16 cellular contexts compared by ENCODE assay signal in genomic region chrX:1564750-1565683, GRCh38. TPM values are rescaled to one million over a fixed set of nuclear protein-coding genes. Genes with fewer than 3 reads are reported as not detected.
DNase-seq lines count a peak whose midpoint lies in the region; ATAC-seq, FAIRE-seq and TF ChIP-seq lines count a peak whose summit lies in the region.
"Had no signal": no experiment of that assay in that cellular context is flagged by ENCODE, and none has a peak within 500 bp of the region (broad histone marks: within the 10 kb centered on the region; RNA-seq: fewer than 3 reads in every experiment).

No MANE protein-coding gene starts in this region.

- H3F3A ChIP-seq in MM.1S (ENCODE audit: insufficient read depth, low read length), result no peaks in the 10 kb centered on the region

- H3K4me1 Mint-ChIP-seq in CD4-positive, alpha-beta memory T cell, result peaks cover 31 to 68% (median 50%) of the 10 kb centered on the region in 4 donors
- peaks cover 33% of the 10 kb centered on the region for H3K4me1 Mint-ChIP-seq in activated T-helper 2 cell treated with anti-CD3 and anti-CD28 coated beads, Interferon-gamma antibody, Interleukin-2, Interleukin-4, amounts not matched to agents 10 μg/mL and 5 μg/mL and 100 μg/mL, durations not matched to agents 14 hours and 24 hours and 36 hours (ENCODE audit: low read depth)

- no peak for TF ChIP-seq RAD21 in HepG2 (CRISPR knock-in tag; IDR thresholded peaks at IDR 0.05)

- H3K36me3 Mint-ChIP-seq in CD4-positive, alpha-beta memory T cell, result peaks cover 0 to 3% of the 10 kb centered on the region in 2 donors
- H3K36me3 Mint-ChIP-seq in activated T-helper 2 cell treated with anti-CD3 and anti-CD28 coated beads, Interferon-gamma antibody, Interleukin-2, Interleukin-4, amounts not matched to agents 10 μg/mL and 5 μg/mL and 100 μg/mL, durations not matched to agents 14 hours and 24 hours and 36 hours (ENCODE audit: low read depth), result peaks cover 4% of the 10 kb centered on the region

- H3K79me2 ChIP-seq in MM.1S (ENCODE audit: low read length) (no peaks in the 10 kb centered on the region), HepG2 (ENCODE audit: insufficient read depth, low read length) (no peaks in the 10 kb centered on the region)

- H3K4me2 ChIP-seq in MM.1S (ENCODE audit: low read depth, low read length) (peak overlapping the region; percentile 46; the same call in 1 of the 2 replicates), HepG2 (ENCODE audit: low read depth, low read length) (no peak overlapping the region)

- DNase-seq in CD4-positive, alpha-beta memory T cell, result no peak
- DNase-seq in MM.1S (no peak), COLO668 (lab: John Stamatoyannopoulos, UW; ENCODE audit: unreplicated experiment) (no peak), tibial artery (no peak), NCI-H1694 treated with DMSO at 0.1 percent for 48 hours (lab: John Stamatoyannopoulos, UW) (no peak), HepG2 (ENCODE audit: low spot score) (no peak)
- peak; percentile 8 for DNase-seq in activated T-helper 2 cell treated with anti-CD3 and anti-CD28 coated beads, Interferon-gamma antibody, Interleukin-2, Interleukin-4, amounts not matched to agents 10 μg/mL and 5 μg/mL and 100 μg/mL, durations not matched to agents 14 hours and 24 hours and 36 hours (ENCODE audit: low spot score)
- DNase-seq: activated CD4-positive, alpha-beta T cell treated with anti-CD3 and anti-CD28 coated beads, Interleukin-2, amount 50 U/mL, for 4 hours; amygdala; GOT3; hippocampal formation; psoas muscle; Right ventricle myocardium superior had no signal

- no peak for TF ChIP-seq POLR2A in HepG2 (IDR thresholded peaks at IDR 0.05; ENCODE audit: insufficient read depth in 1 of 2, low read depth in 2 of 2, low read length in 2 of 2)

- H3K9me3 Mint-ChIP-seq in CD4-positive, alpha-beta memory T cell, result peaks cover 0 to 5% (median under 1%) of the 10 kb centered on the region in 8 donors
- H3K9me3 Mint-ChIP-seq in activated T-helper 2 cell treated with anti-CD3 and anti-CD28 coated beads, Interferon-gamma antibody, Interleukin-2, Interleukin-4, amounts not matched to agents 10 μg/mL and 5 μg/mL and 100 μg/mL, durations not matched to agents 14 hours and 24 hours and 36 hours, result peaks cover 4% of the 10 kb centered on the region

- H3K9me2 ChIP-seq in MM.1S (replicated peaks; ENCODE audit: insufficient read depth, low read length), result no peaks in the 10 kb centered on the region

- in situ Hi-C loops in HepG2 (cut with HindIII; ENCODE audit: extremely low pct_ligation_motif_present, low pct_unique_long_range_greater_than_20kb), result no loop called here

- TF ChIP-seq EP300 in HepG2 (IDR thresholded peaks at IDR 0.05; ENCODE audit: low read depth in 2 of 2, low read length in 2 of 2) (no peak), HepG2 (CRISPR knock-in tag; IDR thresholded peaks at IDR 0.05; ENCODE audit: borderline replicate concordance) (no peak)

- no peak overlapping the region for H3K4me3 ChIP-seq in CD4-positive, alpha-beta memory T cell (ENCODE audit: low read length in 2 of 2)
- H3K4me3 ChIP-seq in MM.1S (ENCODE audit: low read length), result peak overlapping the region; percentile 11; the same call in 1 of the 2 replicates
- no peak overlapping the region for H3K4me3 ChIP-seq in tibial artery
- H3K4me3 ChIP-seq in HepG2 (replicated peaks in 1 of 3; ENCODE audit: insufficient read depth in 1 of 3, low read depth in 2 of 3, low read length in 3 of 3), result no peak overlapping the region
- H3K4me3 ChIP-seq: psoas muscle, vagina had no signal

- H3K4me1 ChIP-seq in CD4-positive, alpha-beta memory T cell (ENCODE audit: insufficient read depth, low read length), result peaks cover 52% of the 10 kb centered on the region
- H3K4me1 ChIP-seq in MM.1S (ENCODE audit: low read length) (0 out of 2 replicates have a peak, but pooled peaks cover 4% of the 10 kb centered on the region), tibial artery (no peaks in the 10 kb centered on the region), HepG2 (ENCODE audit: insufficient read depth, low read length) (no peaks in the 10 kb centered on the region)
- H3K4me1 ChIP-seq: psoas muscle, vagina had no signal

- intact Hi-C loops in CD4-positive, alpha-beta memory T cell (cut with micrococcal nuclease), result no loop called here
- intact Hi-C loops in activated T-helper 2 cell treated with anti-CD3 and anti-CD28 coated beads, Interferon-gamma antibody, Interleukin-2, Interleukin-4, amounts not matched to agents 10 μg/mL and 5 μg/mL and 100 μg/mL, durations not matched to agents 14 hours and 24 hours and 36 hours (cut with micrococcal nuclease), result no loop called here
- intact Hi-C loops in tibial artery (cut with DNase I; ENCODE audit: low total_unique reads) (no loop called here), HepG2 (cut with micrococcal nuclease; ENCODE audit: unreplicated experiment) (no loop called here)

- no peaks in the 10 kb centered on the region for H3K27me3 Mint-ChIP-seq in CD4-positive, alpha-beta memory T cell
- peaks cover 6% of the 10 kb centered on the region for H3K27me3 Mint-ChIP-seq in activated T-helper 2 cell treated with anti-CD3 and anti-CD28 coated beads, Interferon-gamma antibody, Interleukin-2, Interleukin-4, amounts not matched to agents 10 μg/mL and 5 μg/mL and 100 μg/mL, durations not matched to agents 14 hours and 24 hours and 36 hours (ENCODE audit: low read depth)

- ATAC-seq in GM21515 (IDR thresholded peaks at IDR 0.05; ENCODE audit: unreplicated experiment) (peak; percentile 73), HepG2 (no peak)
- ATAC-seq: psoas muscle had no signal

- CTCF ChIA-PET in CD4-positive, alpha-beta memory T cell (lab: Charles Lee; ENCODE audit: partially characterized antibody), result no interaction called here
- CTCF ChIA-PET in HepG2 (lab: Yijun Ruan, JAX; ENCODE audit: low intra/inter-chr PET ratio, low total read pairs), result no interaction called here

- H4K20me1 ChIP-seq in MM.1S (ENCODE audit: insufficient read depth, low read length) (no peaks in the 10 kb centered on the region), HepG2 (ENCODE audit: insufficient read depth, low read length) (no peaks in the 10 kb centered on the region)

- no peak for FAIRE-seq in HepG2 (lab: Jason Lieb, UNC)
- FAIRE-seq: endometrium had no signal

- no peak overlapping the region for H3K9ac ChIP-seq in MM.1S (ENCODE audit: low read length)
- H3K9ac ChIP-seq in HepG2 (ENCODE audit: insufficient read depth, low read depth, low read length), result no peak overlapping the region

- H2AFZ ChIP-seq in MM.1S (ENCODE audit: low read length) (no peak overlapping the region), HepG2 (ENCODE audit: low read length) (no peak overlapping the region)

- peak overlapping the region; percentile 57 to 75 (median 63) for H3K27ac Mint-ChIP-seq in CD4-positive, alpha-beta memory T cell
- H3K27ac Mint-ChIP-seq in activated T-helper 2 cell treated with anti-CD3 and anti-CD28 coated beads, Interferon-gamma antibody, Interleukin-2, Interleukin-4, amounts not matched to agents 10 μg/mL and 5 μg/mL and 100 μg/mL, durations not matched to agents 14 hours and 24 hours and 36 hours, result no peak overlapping the region

- POLR2A ChIA-PET in CD4-positive, alpha-beta memory T cell (lab: Charles Lee; ENCODE audit: partially characterized antibody), result no interaction called here
- POLR2A ChIA-PET in HepG2 (lab: Yijun Ruan, JAX), result no interaction called here

- H3K36me3 ChIP-seq in CD4-positive, alpha-beta memory T cell (ENCODE audit: insufficient read depth, low read length), result no peaks in the 10 kb centered on the region
- H3K36me3 ChIP-seq in MM.1S (replicated peaks; ENCODE audit: insufficient read depth, low read length), result no peaks in the 10 kb centered on the region
- H3K36me3 ChIP-seq in tibial artery, result no peaks in the 10 kb centered on the region
- no peaks in the 10 kb centered on the region for H3K36me3 ChIP-seq in HepG2 (replicated peaks in 1 of 2; ENCODE audit: control insufficient read depth in 1 of 2, insufficient read depth in 2 of 2, low read length in 2 of 2)
- H3K36me3 ChIP-seq: vagina had no signal

- WGBS in HepG2 (ENCODE audit: low lambda C conversion rate), result 8% methylated on average over 6 of the region's 10 CpGs

- no peaks in the 10 kb centered on the region for H3K9me3 ChIP-seq in CD4-positive, alpha-beta memory T cell (ENCODE audit: control insufficient read depth in 1 of 2, low read length in 2 of 2)
- H3K9me3 ChIP-seq in MM.1S (replicated peaks; ENCODE audit: insufficient read depth, low read length), result no peaks in the 10 kb centered on the region
- no peaks in the 10 kb centered on the region for H3K9me3 ChIP-seq in tibial artery
- H3K9me3 ChIP-seq in HepG2 (ENCODE audit: low read length), result no peaks in the 10 kb centered on the region
- H3K9me3 ChIP-seq: psoas muscle, vagina had no signal

- BruUV-seq in HepG2 (replicated peaks; lab: Mats Ljungman, UMichigan), result no TSS peak

- TF ChIP-seq CTCF in MM.1S (IDR thresholded peaks at IDR 0.05; ENCODE audit: low read length) (no peak), tibial artery (IDR thresholded peaks at IDR 0.05) (no peak), HepG2 (CRISPR knock-in tag; IDR thresholded peaks at IDR 0.05) (no peak)

- H3K27me3 ChIP-seq in CD4-positive, alpha-beta memory T cell (ENCODE audit: insufficient read depth, low read length), result no peaks in the 10 kb centered on the region
- H3K27me3 ChIP-seq in MM.1S (replicated peaks; ENCODE audit: insufficient read depth, low read length) (no peaks in the 10 kb centered on the region), tibial artery (no peaks in the 10 kb centered on the region), HepG2 (ENCODE audit: control insufficient read depth in 1 of 2, insufficient read depth in 2 of 2, low read length in 2 of 2) (no peaks in the 10 kb centered on the region; a peak in 1 of 5 replicates)
- H3K27me3 ChIP-seq: vagina had no signal

- H3K4me3 Mint-ChIP-seq in CD4-positive, alpha-beta memory T cell, result peak overlapping the region in 7 of 8 donors; percentile 24 to 63 (median 47)
- H3K4me3 Mint-ChIP-seq in activated T-helper 2 cell treated with anti-CD3 and anti-CD28 coated beads, Interferon-gamma antibody, Interleukin-2, Interleukin-4, amounts not matched to agents 10 μg/mL and 5 μg/mL and 100 μg/mL, durations not matched to agents 14 hours and 24 hours and 36 hours (ENCODE audit: low read depth), result peak overlapping the region; percentile 30

- no peak overlapping the region for H3K27ac ChIP-seq in CD4-positive, alpha-beta memory T cell (ENCODE audit: low read depth, low read length)
- no peak overlapping the region for H3K27ac ChIP-seq in MM.1S (ENCODE audit: low read length)
- H3K27ac ChIP-seq in tibial artery, result no peak overlapping the region
- H3K27ac ChIP-seq in HepG2 (ENCODE audit: extremely low read length, insufficient read depth, low read length), result no peak overlapping the region
- H3K27ac ChIP-seq: psoas muscle, vagina had no signal

RNA-seq across cellular contexts. Expression of gene AKAP17A, which starts 26.4 kb away (rescaled TPM):
- 100 to 1,000 TPM; 147 to 150 TPM for total RNA-seq in CD4-positive, alpha-beta memory T cell
- polyA plus RNA-seq in CD4-positive, alpha-beta memory T cell, result 10 to 100 TPM; 12.7 to 43.0 TPM
- total RNA-seq in activated T-helper 2 cell treated with anti-CD3 and anti-CD28 coated beads, Interferon-gamma antibody, Interleukin-2, Interleukin-4, amounts not matched to agents 10 μg/mL and 5 μg/mL and 100 μg/mL, durations not matched to agents 14 hours and 24 hours and 36 hours, result 67.4 and 67.6 TPM in 2 replicates
- 16.8 and 26.5 TPM in 2 replicates for total RNA-seq in HepG2 (2016; rRNA removed; fragmentation: Illumina TruSeq; extraction: Trizol)
- total RNA-seq in HepG2 (2016; cell fraction: cytosol; rRNA removed; fragmentation: Illumina TruSeq; extraction: Trizol; ENCODE audit: low read depth), result 6.5 and 6.8 TPM in 2 replicates
- 14.2 and 27.6 TPM in 2 replicates for total RNA-seq in HepG2 (2016; cell fraction: insoluble cytoplasmic fraction; rRNA removed; fragmentation: Illumina TruSeq; extraction: Trizol)
- total RNA-seq in HepG2 (2016; cell fraction: membrane; rRNA removed; fragmentation: Illumina TruSeq; extraction: Trizol), result 10.5 and 10.6 TPM in 2 replicates
- 20.8 and 27.2 TPM in 2 replicates for total RNA-seq in HepG2 (2016; cell fraction: nucleus; rRNA removed; fragmentation: Illumina TruSeq; extraction: Trizol)
- 20.5 and 29.8 TPM in 2 replicates for polyA plus RNA-seq in HepG2 (2011; rRNA removed)
- polyA plus RNA-seq in HepG2 (2011; cell fraction: cytosol; rRNA removed), result 8.1 and 10.8 TPM in 2 replicates
- polyA plus RNA-seq in HepG2 (2011; cell fraction: nucleus; rRNA removed), result 303 and 327 TPM in 2 replicates
- 24.1 and 26.3 TPM in 2 replicates for polyA plus RNA-seq in HepG2 (2012)
- 2.3 and 2.6 TPM in 2 replicates for polyA plus RNA-seq in HepG2 (2016; cell fraction: cytosol; fragmentation: Illumina TruSeq; extraction: Trizol; ENCODE audit: low read depth)
- 17.5 and 20.6 TPM in 2 replicates for polyA plus RNA-seq in HepG2 (2016; cell fraction: insoluble cytoplasmic fraction; fragmentation: Illumina TruSeq; extraction: Trizol; ENCODE audit: low read depth)
- 6.1 and 6.3 TPM in 2 replicates for polyA plus RNA-seq in HepG2 (2016; cell fraction: membrane; fragmentation: Illumina TruSeq; extraction: Trizol; ENCODE audit: low read depth)
- polyA plus RNA-seq in HepG2 (2016; cell fraction: nucleus; fragmentation: Illumina TruSeq; extraction: Trizol; ENCODE audit: insufficient read depth, low read depth), result 80.9 and 81.0 TPM in 2 replicates
- polyA minus RNA-seq in HepG2 (2011; rRNA and poly(A)+ RNA removed; ENCODE audit: low replicate concordance), result 5.9 and 7.1 TPM in 2 replicates
- polyA minus RNA-seq in HepG2 (2011; cell fraction: cytosol; rRNA and poly(A)+ RNA removed), result 4.2 and 5.9 TPM in 2 replicates
- polyA minus RNA-seq in HepG2 (2011; cell fraction: nucleus; rRNA and poly(A)+ RNA removed), result 19.3 and 20.2 TPM in 2 replicates

RNA-seq across cellular contexts. Expression of gene P2RY8, which starts 28.0 kb away (rescaled TPM):
- 100 to 1,000 TPM; 195 TPM for total RNA-seq in CD4-positive, alpha-beta memory T cell
- polyA plus RNA-seq in CD4-positive, alpha-beta memory T cell, result 100 to 1,000 TPM; 194 to 261 TPM
- 33.1 and 34.5 TPM in 2 replicates for total RNA-seq in activated T-helper 2 cell treated with anti-CD3 and anti-CD28 coated beads, Interferon-gamma antibody, Interleukin-2, Interleukin-4, amounts not matched to agents 10 μg/mL and 5 μg/mL and 100 μg/mL, durations not matched to agents 14 hours and 24 hours and 36 hours
- 0.66 and 1.0 TPM in 2 replicates for total RNA-seq in HepG2 (2016; rRNA removed; fragmentation: Illumina TruSeq; extraction: Trizol)
- 0.09 and 0.10 TPM in 2 replicates for total RNA-seq in HepG2 (2016; cell fraction: cytosol; rRNA removed; fragmentation: Illumina TruSeq; extraction: Trizol; ENCODE audit: low read depth)
- 0.68 and 1.1 TPM in 2 replicates for total RNA-seq in HepG2 (2016; cell fraction: insoluble cytoplasmic fraction; rRNA removed; fragmentation: Illumina TruSeq; extraction: Trizol)
- 0.31 and 0.34 TPM in 2 replicates for total RNA-seq in HepG2 (2016; cell fraction: membrane; rRNA removed; fragmentation: Illumina TruSeq; extraction: Trizol)
- 1.0 and 1.6 TPM in 2 replicates for total RNA-seq in HepG2 (2016; cell fraction: nucleus; rRNA removed; fragmentation: Illumina TruSeq; extraction: Trizol)
- polyA plus RNA-seq in HepG2 (2011; rRNA removed), result 1.3 and 3.1 TPM in 2 replicates
- 2.0 and 2.3 TPM in 2 replicates for polyA plus RNA-seq in HepG2 (2011; cell fraction: cytosol; rRNA removed)
- 1.5 and 1.8 TPM in 2 replicates for polyA plus RNA-seq in HepG2 (2011; cell fraction: nucleus; rRNA removed)
- 2.1 and 2.4 TPM in 2 replicates for polyA plus RNA-seq in HepG2 (2012)
- 0.08 and 0.09 TPM in 2 replicates for polyA plus RNA-seq in HepG2 (2016; cell fraction: cytosol; fragmentation: Illumina TruSeq; extraction: Trizol; ENCODE audit: low read depth)
- polyA plus RNA-seq in HepG2 (2016; cell fraction: insoluble cytoplasmic fraction; fragmentation: Illumina TruSeq; extraction: Trizol; ENCODE audit: low read depth), result 0.65 and 0.91 TPM in 2 replicates
- polyA plus RNA-seq in HepG2 (2016; cell fraction: membrane; fragmentation: Illumina TruSeq; extraction: Trizol; ENCODE audit: low read depth), result 0.16 and 0.28 TPM in 2 replicates
- polyA plus RNA-seq in HepG2 (2016; cell fraction: nucleus; fragmentation: Illumina TruSeq; extraction: Trizol; ENCODE audit: insufficient read depth, low read depth), result 2.0 and 2.3 TPM in 2 replicates
- polyA minus RNA-seq in HepG2 (2011; rRNA and poly(A)+ RNA removed; ENCODE audit: low replicate concordance), result 0.09 and 7.8 TPM in 2 replicates
- polyA minus RNA-seq in HepG2 (2011; cell fraction: cytosol; rRNA and poly(A)+ RNA removed), result 2.4 and 2.6 TPM in 2 replicates
- polyA minus RNA-seq in HepG2 (2011; cell fraction: nucleus; rRNA and poly(A)+ RNA removed), result 1.4 and 2.2 TPM in 2 replicates

RNA-seq across cellular contexts. Expression of gene ASMT, which starts 49.8 kb away (rescaled TPM):
- not detected for total RNA-seq in CD4-positive, alpha-beta memory T cell
- polyA plus RNA-seq in CD4-positive, alpha-beta memory T cell, result 1 to 10 TPM in 1 of 2 donors, under 1 TPM in 1; 0.35 to 1.0 TPM
- total RNA-seq in activated T-helper 2 cell treated with anti-CD3 and anti-CD28 coated beads, Interferon-gamma antibody, Interleukin-2, Interleukin-4, amounts not matched to agents 10 μg/mL and 5 μg/mL and 100 μg/mL, durations not matched to agents 14 hours and 24 hours and 36 hours, result not detected in 2 replicates
- not detected in 2 replicates for total RNA-seq in HepG2 (2016; rRNA removed; fragmentation: Illumina TruSeq; extraction: Trizol)
- total RNA-seq in HepG2 (2016; cell fraction: cytosol; rRNA removed; fragmentation: Illumina TruSeq; extraction: Trizol; ENCODE audit: low read depth), result not detected in 2 replicates
- not detected in 2 replicates for total RNA-seq in HepG2 (2016; cell fraction: insoluble cytoplasmic fraction; rRNA removed; fragmentation: Illumina TruSeq; extraction: Trizol)
- total RNA-seq in HepG2 (2016; cell fraction: membrane; rRNA removed; fragmentation: Illumina TruSeq; extraction: Trizol), result not detected in 2 replicates
- total RNA-seq in HepG2 (2016; cell fraction: nucleus; rRNA removed; fragmentation: Illumina TruSeq; extraction: Trizol), result not detected in 2 replicates
- 0.04 and 0.33 TPM in 2 replicates for polyA plus RNA-seq in HepG2 (2011; rRNA removed)
- polyA plus RNA-seq in HepG2 (2011; cell fraction: cytosol; rRNA removed), result 0.04 and 0.06 TPM in 2 replicates
- not detected in 2 replicates for polyA plus RNA-seq in HepG2 (2011; cell fraction: nucleus; rRNA removed)
- polyA plus RNA-seq in HepG2 (2012), result not detected in 2 replicates
- polyA plus RNA-seq in HepG2 (2016; cell fraction: cytosol; fragmentation: Illumina TruSeq; extraction: Trizol; ENCODE audit: low read depth), result 0.14 TPM in 1 of 2 replicates, not detected in the other
- polyA plus RNA-seq in HepG2 (2016; cell fraction: insoluble cytoplasmic fraction; fragmentation: Illumina TruSeq; extraction: Trizol; ENCODE audit: low read depth), result not detected in 2 replicates
- 0.15 TPM in 1 of 2 replicates, not detected in the other for polyA plus RNA-seq in HepG2 (2016; cell fraction: membrane; fragmentation: Illumina TruSeq; extraction: Trizol; ENCODE audit: low read depth)
- not detected in 2 replicates for polyA plus RNA-seq in HepG2 (2016; cell fraction: nucleus; fragmentation: Illumina TruSeq; extraction: Trizol; ENCODE audit: insufficient read depth, low read depth)
- polyA minus RNA-seq in HepG2 (2011; rRNA and poly(A)+ RNA removed; ENCODE audit: low replicate concordance), result not detected in 2 replicates
- polyA minus RNA-seq in HepG2 (2011; cell fraction: cytosol; rRNA and poly(A)+ RNA removed), result not detected in 2 replicates
- not detected in 2 replicates for polyA minus RNA-seq in HepG2 (2011; cell fraction: nucleus; rRNA and poly(A)+ RNA removed)
- total RNA-seq: Right ventricle myocardium superior, vagina had no signal

Comparison
In these comparisons a context has a peak if more than half of its experiments do, and no peak if none do; other contexts are left out.
1. RNA of gene P2RY8, which starts 28.0 kb away (total RNA-seq): 195 TPM in CD4-positive, alpha-beta memory T cell and 33.1 to 34.5 TPM in activated T-helper 2 cell treated with anti-CD3 and anti-CD28 coated beads, Interferon-gamma antibody, Interleukin-2, Interleukin-4, amounts not matched to agents 10 μg/mL and 5 μg/mL and 100 μg/mL, durations not matched to agents 14 hours and 24 hours and 36 hours; 0.09 to 1.6 TPM in HepG2; every median in the first group is over 10 times any median in the second.